ENCODE assay signal across 13 cellular contexts in genomic region chr3:99651561-99651960, GRCh38. TPM values are rescaled to one million over a fixed set of nuclear protein-coding genes. Genes with fewer than 3 reads are reported as not detected.
DNase-seq lines count a peak whose midpoint lies in the region; ATAC-seq, FAIRE-seq and TF ChIP-seq lines count a peak whose summit lies in the region.
"Had no signal": no experiment of that assay in that cellular context is flagged by ENCODE, and none has a peak within 500 bp of the region (broad histone marks: within the 10 kb centered on the region; RNA-seq: fewer than 3 reads in every experiment).

No MANE protein-coding gene starts in this region.

- no peak for FAIRE-seq in GM12892 (lab: Jason Lieb, UNC)
- FAIRE-seq: islet of Langerhans had no signal

- peaks cover 2% of the 10 kb centered on the region for H3F3A ChIP-seq in SK-N-SH (replicated peaks; ENCODE audit: insufficient read depth)

- CTCF ChIA-PET in SK-N-SH (lab: Yijun Ruan, JAX) = no interaction called here

- H3K9me2 ChIP-seq in SK-N-SH = no peaks in the 10 kb centered on the region

- H3K4me1 ChIP-seq in SK-N-SH (ENCODE audit: control insufficient read depth in 1 of 2, insufficient read depth in 2 of 2, low read depth in 1 of 2, low read length in 1 of 2) = no peaks in the 10 kb centered on the region; a peak in 1 of 4 replicates
- H3K4me1 ChIP-seq in ovary (ENCODE audit: insufficient read depth) = peaks cover 1% of the 10 kb centered on the region

- H4K20me1 ChIP-seq in SK-N-SH (ENCODE audit: insufficient read depth) = no peaks in the 10 kb centered on the region

- DNase-seq in Daoy (ENCODE audit: low read depth) (peak; percentile 70), SK-N-SH (no peak), foreskin fibroblast (peak; percentile 77 to 88), ovary (peak in 3 of 5 donors; percentile 30 to 32 (median 31)), GM12892 (ENCODE audit: insufficient read length) (no peak), AML-193 (lab: John Stamatoyannopoulos, UW) (no peak), NCI-H2227 (lab: John Stamatoyannopoulos, UW; ENCODE audit: unreplicated experiment) (no peak)
- DNase-seq: NCI-H2107; stimulated activated naive CD8-positive, alpha-beta T cell treated with anti-CD3 and anti-CD28 coated beads, Interleukin-15, amount 100 ng/mL, for 72 hours had no signal

- H2AFZ ChIP-seq in SK-N-SH (ENCODE audit: low read depth) = no peak overlapping the region

- TF ChIP-seq RAD21 in SK-N-SH (IDR thresholded peaks at IDR 0.05; ENCODE audit: low read length) = no peak

- WGBS in SK-N-SH (ENCODE audit: low lambda C conversion rate) = 3% methylated on average over 3 of the region's 3 CpGs
- 14 to 23% (median 18%) methylated on average over 3 of the region's 3 CpGs for WGBS in ovary, 3 donors

- H3K4me3 ChIP-seq in SK-N-SH (ENCODE audit: low read depth in 2 of 2, low read length in 1 of 2) (no peak overlapping the region), foreskin fibroblast (ENCODE audit: low read depth in 1 of 2, low read length in 2 of 2) (no peak overlapping the region), ovary (no peak overlapping the region)

- POLR2A ChIA-PET in SK-N-SH (lab: Yijun Ruan, JAX) = no interaction called here

- no peaks in the 10 kb centered on the region for H3K36me3 ChIP-seq in SK-N-SH (replicated peaks in 1 of 2; ENCODE audit: control insufficient read depth in 1 of 2, insufficient read depth in 2 of 2, low read length in 1 of 2)
- H3K36me3 ChIP-seq in ovary = no peaks in the 10 kb centered on the region

- H3K79me2 ChIP-seq in SK-N-SH (ENCODE audit: insufficient read depth) = no peaks in the 10 kb centered on the region

- H3K27me3 ChIP-seq in SK-N-SH (ENCODE audit: insufficient read depth) (peaks cover 21% of the 10 kb centered on the region), ovary (no peaks in the 10 kb centered on the region)

- TF ChIP-seq EP300 in SK-N-SH (IDR thresholded peaks at IDR 0.05; ENCODE audit: borderline replicate concordance in 1 of 2, low read depth in 1 of 2, low read length in 1 of 2) (no peak), ovary (IDR thresholded peaks at IDR 0.05) (no peak)

- no peaks in the 10 kb centered on the region for H3K9me3 ChIP-seq in SK-N-SH
- H3K9me3 ChIP-seq in ovary = no peaks in the 10 kb centered on the region

- peak overlapping the region; percentile 26; the same call in 1 of the 2 replicates for H3K4me2 ChIP-seq in SK-N-SH

- no peak for ATAC-seq in HG03565 (IDR thresholded peaks at IDR 0.05; ENCODE audit: unreplicated experiment)
- ATAC-seq: HCT116; stimulated activated naive CD8-positive, alpha-beta T cell treated with anti-CD3 and anti-CD28 coated beads, Interleukin-15, amount 100 ng/mL, for 72 hours had no signal

- no peak overlapping the region for H3K9ac ChIP-seq in SK-N-SH

- TF ChIP-seq CTCF in SK-N-SH (IDR thresholded peaks at IDR 0.05) (no peak), foreskin fibroblast (IDR thresholded peaks at IDR 0.05; ENCODE audit: low read depth, low read length) (no peak), ovary (IDR thresholded peaks at IDR 0.05) (no peak)

- H3K27ac ChIP-seq in SK-N-SH (ENCODE audit: low read depth in 2 of 2, low read length in 1 of 2) = peak overlapping the region; percentile 39 to 43; a peak in 2 of 4 replicates
- no peak overlapping the region for H3K27ac ChIP-seq in ovary

- no peak for TF ChIP-seq POLR2A in ovary (IDR thresholded peaks at IDR 0.05)
- no peak for TF ChIP-seq POLR2A in GM12892 (IDR thresholded peaks at IDR 0.05; ENCODE audit: low read depth, low read length)

- intact Hi-C loops in ovary (cut with DNase I) = no loop called here

TF ChIP-seq in SK-N-SH, 30 proteins besides CTCF, POLR2A, EP300 and RAD21:
- no peak for TF ChIP-seq TEAD4 (IDR thresholded peaks at IDR 0.05; ENCODE audit: borderline replicate concordance, insufficient read depth)
- TF ChIP-seq FOSL2 (IDR thresholded peaks at IDR 0.05; ENCODE audit: borderline replicate concordance, low read depth) = peak; percentile 16; the same call in 1 of the 2 replicates

RNA-seq across cellular contexts. Expression of gene COL8A1, which starts 13.2 kb away (rescaled TPM):
- 4.7 and 5.2 TPM in 2 replicates for total RNA-seq in Daoy (2014; rRNA removed; shearing (Covaris generic))
- polyA plus RNA-seq in SK-N-SH (2012; rRNA removed) (4.0 and 16.7 TPM in 2 replicates), ovary (10 to 100 TPM in 1 of 2 donors, 1 to 10 TPM in 1; 8.0 to 27.3 TPM)
- polyA plus RNA-seq in SK-N-SH (2012; cell fraction: cytosol; rRNA removed) = 8.2 and 14.9 TPM in 2 replicates
- polyA plus RNA-seq in SK-N-SH (2012; cell fraction: nucleus; rRNA removed) = 12.8 and 14.7 TPM in 2 replicates
- 10 to 100 TPM in 4 of 7 donors, 1 to 10 TPM in 3; 2.0 to 37.2 (median 11.9) TPM for total RNA-seq in ovary
- polyA plus RNA-seq in GM12892 (2012; ENCODE audit: missing spikeins) = 0.04 TPM
- total RNA-seq: SK-MEL-5 had no signal

Comparison
In these comparisons a context has a peak if more than half of its experiments do, and no peak if none do; other contexts are left out.
1. DNase-seq: peak in Daoy (single experiment), foreskin fibroblast (2 of 2) and ovary (3 of 5); none in SK-N-SH (single experiment), GM12892 (single experiment), AML-193 (0 of 2) and NCI-H2227 (single experiment).
2. H3K27ac ChIP-seq: peak in SK-N-SH (2 of 2); none in ovary (0 of 2).